Comparison of ENCODE assay signal across 7 cellular contexts in the genomic region with DNA sequence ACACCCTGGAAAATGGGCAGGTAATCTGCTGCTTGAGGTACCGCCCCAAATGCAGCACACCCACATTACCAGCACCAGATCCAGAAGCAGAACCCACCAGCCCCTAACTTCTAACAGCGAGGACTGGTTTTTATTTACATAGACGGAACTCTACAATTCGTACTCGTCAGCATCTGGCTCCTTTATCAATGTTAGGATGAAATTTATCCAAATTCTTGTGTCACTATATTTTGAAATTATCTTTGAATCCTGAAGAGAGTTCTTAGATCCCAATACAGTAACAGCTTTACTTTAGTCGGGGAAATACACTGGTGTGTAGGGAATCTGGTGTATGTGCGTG. TPM values are rescaled to one million over a fixed set of nuclear protein-coding genes. Genes with fewer than 3 reads are reported as not detected.
DNase-seq lines count a peak whose midpoint lies in the region; ATAC-seq, FAIRE-seq and TF ChIP-seq lines count a peak whose summit lies in the region.

No MANE protein-coding gene starts in this region.

- no peaks in the 10 kb centered on the region for H3K27me3 ChIP-seq in HL-60 (ENCODE audit: insufficient read depth, poor library complexity, severe bottlenecking)

- FAIRE-seq in GM19239 (lab: Jason Lieb, UNC) = no peak

- no peaks in the 10 kb centered on the region for H3K9me3 Mint-ChIP-seq in activated T-helper 2 cell treated with anti-CD3 and anti-CD28 coated beads, Interferon-gamma antibody, Interleukin-2, Interleukin-4, amounts not matched to agents 10 μg/mL and 5 μg/mL and 100 μg/mL, durations not matched to agents 14 hours and 24 hours and 36 hours
- H3K9me3 Mint-ChIP-seq in immature natural killer cell = no peaks in the 10 kb centered on the region
- H3K9me3 Mint-ChIP-seq in stimulated activated naive CD8-positive, alpha-beta T cell treated with anti-CD3 and anti-CD28 coated beads, Interleukin-15, amount 100 ng/mL, for 72 hours = peaks cover 0 to 6% of the 10 kb centered on the region in 2 donors

- H3K27me3 Mint-ChIP-seq in activated T-helper 2 cell treated with anti-CD3 and anti-CD28 coated beads, Interferon-gamma antibody, Interleukin-2, Interleukin-4, amounts not matched to agents 10 μg/mL and 5 μg/mL and 100 μg/mL, durations not matched to agents 14 hours and 24 hours and 36 hours (ENCODE audit: low read depth) = peaks cover 3% of the 10 kb centered on the region
- H3K27me3 Mint-ChIP-seq in immature natural killer cell (ENCODE audit: low read depth in 3 of 3) = peaks cover 7 to 13% (median 12%) of the 10 kb centered on the region in 3 donors
- no peaks in the 10 kb centered on the region for H3K27me3 Mint-ChIP-seq in stimulated activated naive CD8-positive, alpha-beta T cell treated with anti-CD3 and anti-CD28 coated beads, Interleukin-15, amount 100 ng/mL, for 72 hours

- H3K36me3 Mint-ChIP-seq in activated T-helper 2 cell treated with anti-CD3 and anti-CD28 coated beads, Interferon-gamma antibody, Interleukin-2, Interleukin-4, amounts not matched to agents 10 μg/mL and 5 μg/mL and 100 μg/mL, durations not matched to agents 14 hours and 24 hours and 36 hours (ENCODE audit: low read depth) = peaks cover 19% of the 10 kb centered on the region
- peaks cover 4 to 10% (median 5%) of the 10 kb centered on the region in 3 donors for H3K36me3 Mint-ChIP-seq in immature natural killer cell

- H3K4me1 Mint-ChIP-seq in activated T-helper 2 cell treated with anti-CD3 and anti-CD28 coated beads, Interferon-gamma antibody, Interleukin-2, Interleukin-4, amounts not matched to agents 10 μg/mL and 5 μg/mL and 100 μg/mL, durations not matched to agents 14 hours and 24 hours and 36 hours (ENCODE audit: low read depth) = peaks cover 17% of the 10 kb centered on the region
- H3K4me1 Mint-ChIP-seq in immature natural killer cell = peaks cover 29 to 34% of the 10 kb centered on the region in 2 donors
- peaks cover 37% of the 10 kb centered on the region for H3K4me1 Mint-ChIP-seq in stimulated activated naive CD8-positive, alpha-beta T cell treated with anti-CD3 and anti-CD28 coated beads, Interleukin-15, amount 100 ng/mL, for 72 hours

- H3K4me3 Mint-ChIP-seq in activated T-helper 2 cell treated with anti-CD3 and anti-CD28 coated beads, Interferon-gamma antibody, Interleukin-2, Interleukin-4, amounts not matched to agents 10 μg/mL and 5 μg/mL and 100 μg/mL, durations not matched to agents 14 hours and 24 hours and 36 hours (ENCODE audit: low read depth) = peak overlapping the region; percentile 91
- H3K4me3 Mint-ChIP-seq in immature natural killer cell = peak overlapping the region; percentile 90 to 99 (median 96)
- H3K4me3 Mint-ChIP-seq in stimulated activated naive CD8-positive, alpha-beta T cell treated with anti-CD3 and anti-CD28 coated beads, Interleukin-15, amount 100 ng/mL, for 72 hours = peak overlapping the region; percentile 94 to 99

- no peak for TF ChIP-seq CTCF in HL-60 (IDR thresholded peaks at IDR 0.05; ENCODE audit: insufficient read depth, low read length)

- intact Hi-C loops in activated T-helper 2 cell treated with anti-CD3 and anti-CD28 coated beads, Interferon-gamma antibody, Interleukin-2, Interleukin-4, amounts not matched to agents 10 μg/mL and 5 μg/mL and 100 μg/mL, durations not matched to agents 14 hours and 24 hours and 36 hours (cut with micrococcal nuclease) = loop anchor here (5.0 kb wide), 1 partner anchor 39 kb away; the partner anchor contains the start of gene NAGPA

- H3K4me3 ChIP-seq in HL-60 (replicated peaks; ENCODE audit: insufficient read depth, low read length) = peak overlapping the region; percentile 78

- DNase-seq in HL-60 (ENCODE audit: low read depth in 1 of 2, low spot score in 1 of 2) (no peak), immature natural killer cell (no peak), germinal center (ENCODE audit: low spot score) (no peak), GM19239 (ENCODE audit: insufficient read length, low spot score) (no peak), GOT3 (lab: John Stamatoyannopoulos, UW) (no peak)
- no peak for DNase-seq in activated T-helper 2 cell treated with anti-CD3 and anti-CD28 coated beads, Interferon-gamma antibody, Interleukin-2, Interleukin-4, amounts not matched to agents 10 μg/mL and 5 μg/mL and 100 μg/mL, durations not matched to agents 14 hours and 24 hours and 36 hours (ENCODE audit: low spot score)
- no peak for DNase-seq in stimulated activated naive CD8-positive, alpha-beta T cell treated with anti-CD3 and anti-CD28 coated beads, Interleukin-15, amount 100 ng/mL, for 72 hours

- peak overlapping the region; percentile 89 for H3K27ac Mint-ChIP-seq in activated T-helper 2 cell treated with anti-CD3 and anti-CD28 coated beads, Interferon-gamma antibody, Interleukin-2, Interleukin-4, amounts not matched to agents 10 μg/mL and 5 μg/mL and 100 μg/mL, durations not matched to agents 14 hours and 24 hours and 36 hours
- H3K27ac Mint-ChIP-seq in immature natural killer cell = peak overlapping the region; percentile 93 to 97 (median 96)
- H3K27ac Mint-ChIP-seq in stimulated activated naive CD8-positive, alpha-beta T cell treated with anti-CD3 and anti-CD28 coated beads, Interleukin-15, amount 100 ng/mL, for 72 hours = peak overlapping the region; percentile 93 to 100

- no peak for ATAC-seq in stimulated activated naive CD8-positive, alpha-beta T cell treated with anti-CD3 and anti-CD28 coated beads, Interleukin-15, amount 100 ng/mL, for 72 hours

- H3K27ac ChIP-seq in HL-60 (replicated peaks) = peak overlapping the region; percentile 81

RNA-seq across cellular contexts. Expression of gene ALG1, which starts 0.3 kb away (rescaled TPM):
- 29.4 and 35.0 TPM in 2 replicates for total RNA-seq in activated T-helper 2 cell treated with anti-CD3 and anti-CD28 coated beads, Interferon-gamma antibody, Interleukin-2, Interleukin-4, amounts not matched to agents 10 μg/mL and 5 μg/mL and 100 μg/mL, durations not matched to agents 14 hours and 24 hours and 36 hours
- 10 to 100 TPM; 29.2 to 47.5 (median 32.8) TPM for polyA plus RNA-seq in immature natural killer cell

RNA-seq across cellular contexts. Expression of gene C16orf89, which starts 5.6 kb away (rescaled TPM):
- not detected in 2 replicates for total RNA-seq in activated T-helper 2 cell treated with anti-CD3 and anti-CD28 coated beads, Interferon-gamma antibody, Interleukin-2, Interleukin-4, amounts not matched to agents 10 μg/mL and 5 μg/mL and 100 μg/mL, durations not matched to agents 14 hours and 24 hours and 36 hours
- polyA plus RNA-seq in immature natural killer cell = not detected

RNA-seq across cellular contexts. Expression of gene EEF2KMT, which starts 26.3 kb away (rescaled TPM):
- 21.7 and 23.9 TPM in 2 replicates for total RNA-seq in activated T-helper 2 cell treated with anti-CD3 and anti-CD28 coated beads, Interferon-gamma antibody, Interleukin-2, Interleukin-4, amounts not matched to agents 10 μg/mL and 5 μg/mL and 100 μg/mL, durations not matched to agents 14 hours and 24 hours and 36 hours
- 10 to 100 TPM in 2 of 3 donors, 1 to 10 TPM in 1; 3.6 to 17.3 (median 11.8) TPM for polyA plus RNA-seq in immature natural killer cell

RNA-seq across cellular contexts. Expression of gene NAGPA, which starts 37.6 kb away (rescaled TPM):
- 9.8 and 11.1 TPM in 2 replicates for total RNA-seq in activated T-helper 2 cell treated with anti-CD3 and anti-CD28 coated beads, Interferon-gamma antibody, Interleukin-2, Interleukin-4, amounts not matched to agents 10 μg/mL and 5 μg/mL and 100 μg/mL, durations not matched to agents 14 hours and 24 hours and 36 hours
- polyA plus RNA-seq in immature natural killer cell = 10 to 100 TPM; 26.6 to 50.6 (median 37.2) TPM
